Comparison of ENCODE assay signal across 9 cellular contexts in the genomic region with DNA sequence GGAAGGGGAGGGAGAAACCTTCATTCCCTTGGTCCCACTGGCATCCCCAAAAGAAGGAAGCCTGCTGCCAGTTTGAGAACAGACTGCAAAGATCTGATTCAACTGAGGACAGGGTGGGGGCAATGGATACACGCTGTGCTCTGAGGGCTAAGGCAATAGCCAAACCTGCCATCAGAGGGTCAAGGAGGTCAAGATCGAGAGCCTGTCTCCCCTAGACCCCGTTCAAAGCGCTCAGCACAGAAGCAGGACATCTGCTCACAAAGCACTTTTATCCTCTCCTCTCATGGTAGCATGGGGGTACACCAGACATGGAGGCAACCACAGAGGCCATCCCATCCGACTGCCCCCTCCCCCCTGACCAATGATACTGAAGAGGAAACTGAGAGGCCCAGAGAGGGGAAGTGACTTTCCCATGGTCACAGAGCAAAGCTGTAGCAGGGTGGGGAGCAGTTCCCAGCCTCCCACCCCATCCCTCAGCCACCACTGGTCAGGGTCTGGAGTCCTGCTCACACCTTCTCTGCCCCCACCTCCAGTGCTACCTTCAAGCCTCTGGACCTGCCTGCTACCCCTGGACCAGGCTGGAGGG. TPM values are rescaled to one million over a fixed set of nuclear protein-coding genes. Genes with fewer than 3 reads are reported as not detected.
DNase-seq lines count a peak whose midpoint lies in the region; ATAC-seq, FAIRE-seq and TF ChIP-seq lines count a peak whose summit lies in the region.
"Had no signal": no experiment of that assay in that cellular context is flagged by ENCODE, and none has a peak within 500 bp of the region (broad histone marks: within the 10 kb centered on the region; RNA-seq: fewer than 3 reads in every experiment).

No MANE protein-coding gene starts in this region.

- H3K4me3 ChIP-seq in Loucy (ENCODE audit: low read length, poor library complexity, severe bottlenecking), result peak overlapping the region; percentile 28
- H3K4me3 ChIP-seq in GM12878, result peak overlapping the region; percentile 57; the same call in 1 of the 2 replicates
- no peak overlapping the region for H3K4me3 ChIP-seq in osteoblast (ENCODE audit: insufficient read depth, low read length)
- no peak overlapping the region for H3K4me3 ChIP-seq in neural progenitor cell
- H3K4me3 ChIP-seq: SK-N-MC had no signal

- peak overlapping the region; percentile 83 for H3K4me3 Mint-ChIP-seq in T-helper 2 cell treated with Interferon-gamma antibody and Interleukin-4, amounts not matched to agents 5 μg/mL and 100 μg/mL, for 36 hours
- H3K4me3 Mint-ChIP-seq in neural progenitor cell, result no peak overlapping the region

- no peak for TF ChIP-seq EP300 in GM12878 (IDR thresholded peaks at IDR 0.05; ENCODE audit: borderline replicate concordance in 1 of 2, control insufficient read depth in 1 of 2, low read depth in 2 of 2, low read length in 2 of 2)

- peak; percentile 5 for ATAC-seq in GM12878

- in situ Hi-C loops in GM12878 (cut with MboI), result no loop called here

- H3K9ac ChIP-seq in Loucy (ENCODE audit: low read depth, low read length, poor library complexity, severe bottlenecking) (peak overlapping the region; percentile 46), GM12878 (ENCODE audit: control insufficient read depth, insufficient read depth, low read length) (peak overlapping the region; percentile 68; the same call in 1 of the 2 replicates), neural progenitor cell (no peak overlapping the region)

- SMC1A ChIA-PET in GM12878 (lab: Charles Lee; ENCODE audit: uncharacterized antibody, unreplicated experiment), result interaction anchor here (1.0 to 9.1 kb wide), 4 partner anchors 8 to 12 kb away, joined by 3 to 223 read pairs (median 5); a partner anchor contains a TSS

- RAD21 ChIA-PET in GM12878 (lab: Charles Lee; ENCODE audit: unreplicated experiment), result interaction anchor here (1.6 to 5.2 kb wide), 5 partner anchors 7 to 12 kb away, joined by 4 to 68 read pairs (median 21); a partner anchor contains a TSS

- TF ChIP-seq CTCF in Loucy (conservative IDR thresholded peaks at IDR 0.05; ENCODE audit: low read length) (no peak), GM12878 (IDR thresholded peaks at IDR 0.05 in 2 of 3, conservative IDR thresholded peaks at IDR 0.05 in 1 of 3; ENCODE audit: control insufficient read depth in 2 of 3, extremely low read depth in 1 of 3, insufficient read depth in 1 of 3, low read depth in 3 of 3, low read length in 3 of 3) (no peak), osteoblast (IDR thresholded peaks at IDR 0.05; ENCODE audit: extremely low read depth, low read depth, low read length) (no peak), neural progenitor cell (IDR thresholded peaks at IDR 0.05) (no peak)

- CTCF ChIA-PET in GM12878 (lab: Yijun Ruan, JAX), result interaction anchor here (0.9 to 6.6 kb wide), 3 partner anchors 9 to 407 kb away, joined by 3 to 132 read pairs (median 8); a partner anchor contains a TSS

- H3K9me3 ChIP-seq in Loucy (ENCODE audit: insufficient read depth, low read depth, low read length) (no peaks in the 10 kb centered on the region), GM12878 (replicated peaks; ENCODE audit: control insufficient read depth, insufficient read depth, low read length) (no peaks in the 10 kb centered on the region), osteoblast (ENCODE audit: low read depth, low read length) (no peaks in the 10 kb centered on the region), neural progenitor cell (ENCODE audit: low read depth) (no peaks in the 10 kb centered on the region)

- 35% methylated on average over 5 of the region's 5 CpGs for WGBS in GM12878 (ENCODE audit: insufficient coverage, insufficient replicate concordance, low lambda C conversion rate, missing lambda C conversion rate)

- H3K27me3 ChIP-seq in Loucy (ENCODE audit: insufficient read depth, low read length, poor library complexity, severe bottlenecking), result no peaks in the 10 kb centered on the region
- no peaks in the 10 kb centered on the region for H3K27me3 ChIP-seq in GM12878 (replicated peaks in 1 of 2; ENCODE audit: control insufficient read depth in 2 of 2, insufficient read depth in 2 of 2, low read length in 1 of 2)
- no peaks in the 10 kb centered on the region for H3K27me3 ChIP-seq in osteoblast (ENCODE audit: insufficient read depth, low read length)
- no peaks in the 10 kb centered on the region for H3K27me3 ChIP-seq in neural progenitor cell

- no peaks in the 10 kb centered on the region for H3K9me2 ChIP-seq in Loucy (replicated peaks; ENCODE audit: low read depth, low read length)

- peaks cover 25% of the 10 kb centered on the region for H3K36me3 Mint-ChIP-seq in T-helper 2 cell treated with Interferon-gamma antibody and Interleukin-4, amounts not matched to agents 5 μg/mL and 100 μg/mL, for 36 hours (ENCODE audit: low read depth)
- H3K36me3 Mint-ChIP-seq in neural progenitor cell, result no peaks in the 10 kb centered on the region

- BruUV-seq in GM12878 (replicated peaks; lab: Mats Ljungman, UMichigan), result no TSS peak

- H3K9me3 Mint-ChIP-seq in T-helper 2 cell treated with Interferon-gamma antibody and Interleukin-4, amounts not matched to agents 5 μg/mL and 100 μg/mL, for 36 hours, result no peaks in the 10 kb centered on the region
- peaks cover 10% of the 10 kb centered on the region for H3K9me3 Mint-ChIP-seq in neural progenitor cell

- H3K4me1 ChIP-seq in Loucy (ENCODE audit: insufficient read depth, low read length, poor library complexity, severe bottlenecking) (peaks cover 14% of the 10 kb centered on the region), GM12878 (ENCODE audit: control insufficient read depth, insufficient read depth, low read length) (peaks cover 54% of the 10 kb centered on the region), osteoblast (ENCODE audit: insufficient read depth, low read length) (peaks cover 20% of the 10 kb centered on the region), neural progenitor cell (no peaks in the 10 kb centered on the region)

- no peak for DNase-seq in T-helper 2 cell treated with Interferon-gamma antibody and Interleukin-4, amounts not matched to agents 5 μg/mL and 100 μg/mL, for 36 hours (ENCODE audit: low spot score)
- DNase-seq in T-helper 2 cell (no peak), GM12878 (ENCODE audit: low read depth, low spot score) (no peak), osteoblast (ENCODE audit: insufficient read length, low spot score, missing footprints) (no peak), cerebellar cortex (ENCODE audit: low spot score) (no peak), CD1c-positive myeloid dendritic cell (ENCODE audit: extremely low spot score) (no peak), neural progenitor cell (ENCODE audit: low spot score) (no peak)

- intact Hi-C loops in GM12878 (cut with micrococcal nuclease; ENCODE audit: unreplicated experiment), result no loop called here

- no peak for TF ChIP-seq RAD21 in GM12878 (IDR thresholded peaks at IDR 0.05; ENCODE audit: insufficient read depth, low read depth, low read length)

- no peak for TF ChIP-seq POLR2A in GM12878 (IDR thresholded peaks at IDR 0.05; ENCODE audit: low read depth, low read length)

- H4K20me1 ChIP-seq in Loucy (ENCODE audit: insufficient read depth, low read length, poor library complexity, severe bottlenecking) (no peaks in the 10 kb centered on the region), GM12878 (ENCODE audit: control insufficient read depth, insufficient read depth) (no peaks in the 10 kb centered on the region), osteoblast (ENCODE audit: insufficient read depth, low read length) (no peaks in the 10 kb centered on the region), neural progenitor cell (ENCODE audit: low read depth) (no peaks in the 10 kb centered on the region)

- H3K27ac ChIP-seq in GM12878 (ENCODE audit: control insufficient read depth, insufficient read depth) (peak overlapping the region; percentile 96), osteoblast (ENCODE audit: low read depth, low read length) (peak overlapping the region; percentile 46), neural progenitor cell (no peak overlapping the region)
- H3K27ac ChIP-seq: SK-N-MC had no signal

- H2AFZ ChIP-seq in Loucy (ENCODE audit: low read length) (no peak overlapping the region), GM12878 (ENCODE audit: control insufficient read depth, low read depth, low read length) (no peak overlapping the region), osteoblast (ENCODE audit: low read length) (peak overlapping the region; percentile 76), neural progenitor cell (replicated peaks) (no peak overlapping the region)

- FAIRE-seq in GM12878 (lab: Jason Lieb, UNC), result peak; percentile 70

- H3F3A ChIP-seq in Loucy (ENCODE audit: low read depth) (no peaks in the 10 kb centered on the region), neural progenitor cell (ENCODE audit: low read depth) (no peaks in the 10 kb centered on the region)

- H3K4me2 ChIP-seq in Loucy (ENCODE audit: low read depth, low read length, poor library complexity, severe bottlenecking) (peak overlapping the region; percentile 53), GM12878 (ENCODE audit: control insufficient read depth, insufficient read depth) (peak overlapping the region; percentile 86), osteoblast (ENCODE audit: insufficient read depth, low read length) (peak overlapping the region; percentile 61), neural progenitor cell (no peak overlapping the region)

- POLR2A ChIA-PET in GM12878 (lab: Charles Lee), result interaction anchor here (1.0 to 4.1 kb wide), 3 partner anchors 8 to 162 kb away, joined by 3 to 26 read pairs (median 10); a partner anchor contains a TSS

- no peaks in the 10 kb centered on the region for H3K27me3 Mint-ChIP-seq in T-helper 2 cell treated with Interferon-gamma antibody and Interleukin-4, amounts not matched to agents 5 μg/mL and 100 μg/mL, for 36 hours (ENCODE audit: low read depth)
- H3K27me3 Mint-ChIP-seq in neural progenitor cell (ENCODE audit: insufficient read depth, low read depth), result peaks cover 9% of the 10 kb centered on the region

- H3K79me2 ChIP-seq in Loucy (ENCODE audit: insufficient read depth, low read length), result no peaks in the 10 kb centered on the region
- peaks cover 37% of the 10 kb centered on the region for H3K79me2 ChIP-seq in GM12878 (ENCODE audit: control insufficient read depth, insufficient read depth, low read length)
- H3K79me2 ChIP-seq in osteoblast (ENCODE audit: insufficient read depth, low read length), result no peaks in the 10 kb centered on the region
- H3K79me2 ChIP-seq in neural progenitor cell (ENCODE audit: low read depth), result no peaks in the 10 kb centered on the region

- peak overlapping the region; percentile 95 for H3K27ac Mint-ChIP-seq in T-helper 2 cell treated with Interferon-gamma antibody and Interleukin-4, amounts not matched to agents 5 μg/mL and 100 μg/mL, for 36 hours
- H3K27ac Mint-ChIP-seq in neural progenitor cell, result no peak overlapping the region

- H3K4me1 Mint-ChIP-seq in T-helper 2 cell treated with Interferon-gamma antibody and Interleukin-4, amounts not matched to agents 5 μg/mL and 100 μg/mL, for 36 hours (ENCODE audit: low read depth), result peaks cover 33% of the 10 kb centered on the region
- no peaks in the 10 kb centered on the region for H3K4me1 Mint-ChIP-seq in neural progenitor cell

- H3K36me3 ChIP-seq in Loucy (ENCODE audit: insufficient read depth, low read length), result no peaks in the 10 kb centered on the region
- H3K36me3 ChIP-seq in GM12878 (ENCODE audit: control insufficient read depth in 2 of 2, insufficient read depth in 2 of 2, low read length in 1 of 2), result peaks cover 18 to 21% of the 10 kb centered on the region in 2 experiments
- H3K36me3 ChIP-seq in osteoblast (ENCODE audit: insufficient read depth, low read length), result no peaks in the 10 kb centered on the region
- no peaks in the 10 kb centered on the region for H3K36me3 ChIP-seq in neural progenitor cell

RNA-seq across cellular contexts. Expression of a gene that starts 11.1 kb away (rescaled TPM):
- 58.4 and 67.0 TPM in 2 replicates for total RNA-seq in GM12878 (2013; cell fraction: nucleolus; rRNA removed)
- 14.1 and 15.1 TPM in 2 replicates for total RNA-seq in GM12878 (2014; rRNA removed)
- total RNA-seq in GM12878 (2014; rRNA removed; fragmentation: Illumina TruSeq; extraction: Trizol), result 13.8 and 22.0 TPM in 2 replicates
- 46.2 and 48.3 TPM in 2 replicates for total RNA-seq in GM12878 (2021)
- polyA plus RNA-seq in GM12878 (2011; ENCODE audit: low read depth), result 22.6 TPM
- polyA plus RNA-seq in GM12878 (2011; rRNA removed), result 28.9 and 37.6 TPM in 2 replicates
- 40.4 and 50.7 TPM in 2 replicates for polyA plus RNA-seq in GM12878 (2011; cell fraction: cytosol; rRNA removed)
- 116 and 132 TPM in 2 replicates for polyA plus RNA-seq in GM12878 (2011; cell fraction: nucleus; rRNA removed)
- 45.6 and 50.4 TPM in 2 replicates for polyA plus RNA-seq in GM12878 (2012)
- 36.1 and 62.4 TPM in 2 replicates for polyA plus RNA-seq in GM12878 (2014; fragmentation: Illumina TruSeq; extraction: Trizol)
- 1 to 10 TPM; 4.4 to 6.4 TPM for polyA plus RNA-seq in GM12878 (2014; fragmentation: Nextera tagmentation; extraction: Ambion mirVana)
- 39.0 and 42.2 TPM in 2 replicates for polyA plus RNA-seq in GM12878 (2014; rRNA removed)
- 10 to 100 TPM; 38.3 to 47.7 TPM for polyA plus RNA-seq in GM12878 (2016; fragmentation: Nextera tagmentation; extraction: Ambion mirVana)
- 20.4 and 27.0 TPM in 2 replicates for polyA minus RNA-seq in GM12878 (2011; rRNA and poly(A)+ RNA removed)
- 20.2 and 22.9 TPM in 2 replicates for polyA minus RNA-seq in GM12878 (2011; cell fraction: cytosol; rRNA and poly(A)+ RNA removed)
- 20.2 and 33.8 TPM in 2 replicates for polyA minus RNA-seq in GM12878 (2011; cell fraction: nucleus; rRNA and poly(A)+ RNA removed)
- under 0.01 and 0.88 TPM in 2 replicates for total RNA-seq in osteoblast
- total RNA-seq in neural progenitor cell (ENCODE audit: low replicate concordance), result 0.31 and 0.69 TPM in 2 replicates

RNA-seq across cellular contexts. Expression of a gene that starts 45.2 kb away (rescaled TPM):
- 27.4 and 34.0 TPM in 2 replicates for total RNA-seq in GM12878 (2013; cell fraction: nucleolus; rRNA removed)
- total RNA-seq in GM12878 (2014; rRNA removed), result 12.6 and 15.4 TPM in 2 replicates
- total RNA-seq in GM12878 (2014; rRNA removed; fragmentation: Illumina TruSeq; extraction: Trizol), result 5.3 and 5.9 TPM in 2 replicates
- 17.6 and 18.9 TPM in 2 replicates for total RNA-seq in GM12878 (2021)
- 3.0 TPM for polyA plus RNA-seq in GM12878 (2011; ENCODE audit: low read depth)
- polyA plus RNA-seq in GM12878 (2011; rRNA removed), result 2.1 and 7.9 TPM in 2 replicates
- 14.1 and 19.8 TPM in 2 replicates for polyA plus RNA-seq in GM12878 (2011; cell fraction: cytosol; rRNA removed)
- polyA plus RNA-seq in GM12878 (2011; cell fraction: nucleus; rRNA removed), result 19.9 and 22.1 TPM in 2 replicates
- 8.1 and 9.7 TPM in 2 replicates for polyA plus RNA-seq in GM12878 (2012)
- 1.2 and 5.4 TPM in 2 replicates for polyA plus RNA-seq in GM12878 (2014; fragmentation: Illumina TruSeq; extraction: Trizol)
- under 1 TPM; 0.32 to 0.55 TPM for polyA plus RNA-seq in GM12878 (2014; fragmentation: Nextera tagmentation; extraction: Ambion mirVana)
- polyA plus RNA-seq in GM12878 (2014; rRNA removed), result 14.9 and 17.7 TPM in 2 replicates
- polyA plus RNA-seq in GM12878 (2016; fragmentation: Nextera tagmentation; extraction: Ambion mirVana), result 10 to 100 TPM; 20.9 to 25.6 TPM
- 14.7 and 27.5 TPM in 2 replicates for polyA minus RNA-seq in GM12878 (2011; rRNA and poly(A)+ RNA removed)
- 12.2 and 13.9 TPM in 2 replicates for polyA minus RNA-seq in GM12878 (2011; cell fraction: cytosol; rRNA and poly(A)+ RNA removed)
- 7.3 and 12.0 TPM in 2 replicates for polyA minus RNA-seq in GM12878 (2011; cell fraction: nucleus; rRNA and poly(A)+ RNA removed)
- 13.6 and 13.8 TPM in 2 replicates for total RNA-seq in osteoblast
- total RNA-seq in neural progenitor cell (ENCODE audit: low replicate concordance), result 13.4 and 35.6 TPM in 2 replicates

RNA-seq across cellular contexts. Expression of a gene that starts 51.1 kb away (rescaled TPM):
- 0.17 and 0.31 TPM in 2 replicates for total RNA-seq in GM12878 (2013; cell fraction: nucleolus; rRNA removed)
- total RNA-seq in GM12878 (2014; rRNA removed) (0.05 and 0.06 TPM in 2 replicates), GM12878 (2014; rRNA removed; fragmentation: Illumina TruSeq; extraction: Trizol) (not detected in 2 replicates), GM12878 (2021) (0.19 and 0.23 TPM in 2 replicates), osteoblast (under 0.01 TPM in 2 replicates), neural progenitor cell (ENCODE audit: low replicate concordance) (5.8 and 19.4 TPM in 2 replicates)
- not detected for polyA plus RNA-seq in GM12878 (2011; ENCODE audit: low read depth)
- polyA plus RNA-seq in GM12878 (2011; rRNA removed) (0.03 and 0.04 TPM in 2 replicates), GM12878 (2014; fragmentation: Illumina TruSeq; extraction: Trizol) (0.07 TPM in 1 of 2 replicates, not detected in the other), GM12878 (2014; fragmentation: Nextera tagmentation; extraction: Ambion mirVana) (under 1 TPM in 1 of 2 experiments, not detected in 1; 0.04 TPM), GM12878 (2014; rRNA removed) (0.15 and 0.23 TPM in 2 replicates), GM12878 (2016; fragmentation: Nextera tagmentation; extraction: Ambion mirVana) (under 1 TPM in 1 of 2 experiments, not detected in 1; 0.08 TPM)
- 0.04 and 0.07 TPM in 2 replicates for polyA plus RNA-seq in GM12878 (2011; cell fraction: cytosol; rRNA removed)
- polyA plus RNA-seq in GM12878 (2011; cell fraction: nucleus; rRNA removed), result 0.31 and 0.44 TPM in 2 replicates
- polyA plus RNA-seq in GM12878 (2012), result 0.18 and 0.19 TPM in 2 replicates
- polyA minus RNA-seq in GM12878 (2011; rRNA and poly(A)+ RNA removed), result not detected in 2 replicates
- not detected in 2 replicates for polyA minus RNA-seq in GM12878 (2011; cell fraction: cytosol; rRNA and poly(A)+ RNA removed)
- polyA minus RNA-seq in GM12878 (2011; cell fraction: nucleus; rRNA and poly(A)+ RNA removed), result 0.10 and 0.12 TPM in 2 replicates

Comparison
In these comparisons a context has a peak if more than half of its experiments do, and no peak if none do; other contexts are left out.
1. H3K4me3 ChIP-seq: peak in Loucy (single experiment) and GM12878 (single experiment); none in osteoblast (single experiment) and neural progenitor cell (single experiment).